20 cellular contexts compared by ENCODE assay signal in the genomic region with DNA sequence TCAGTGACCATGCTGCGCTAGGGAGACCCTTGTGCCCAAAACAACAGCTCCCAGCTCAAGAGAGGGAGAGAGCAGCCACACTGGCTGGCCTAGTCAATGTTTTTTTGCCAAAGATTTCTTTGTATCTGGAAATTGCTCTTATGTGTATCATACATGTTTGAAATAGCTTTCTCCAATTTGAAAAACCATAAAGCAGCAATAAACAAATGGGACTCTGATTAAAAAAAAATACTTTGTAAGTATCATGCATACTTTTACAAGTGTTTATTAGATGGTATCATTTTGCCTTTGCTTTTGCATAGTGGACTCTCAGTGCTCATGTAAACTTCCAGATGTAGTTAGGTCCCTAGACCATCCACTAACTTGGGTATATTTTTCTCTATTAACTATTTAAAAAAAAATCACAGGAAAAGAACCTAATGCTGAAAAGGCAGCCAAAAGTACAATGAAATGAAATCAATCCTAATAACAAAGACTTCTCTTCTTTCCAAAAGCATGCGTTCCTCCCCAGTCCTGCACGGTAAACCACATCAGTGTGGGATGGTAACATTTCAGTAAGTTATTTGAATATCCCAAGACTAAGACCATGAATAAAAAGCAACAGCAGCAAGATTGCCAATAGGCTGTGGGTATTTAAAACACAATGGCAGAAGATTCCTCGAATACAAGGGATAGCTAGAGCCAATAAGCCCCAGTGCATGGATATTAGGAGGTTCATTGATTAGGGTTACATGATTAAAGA.
"Had no signal": no experiment of that assay in that cellular context is flagged by ENCODE, and none has a peak within 500 bp of the region (broad histone marks: within the 10 kb centered on the region; RNA-seq: fewer than 3 reads in every experiment).

No MANE protein-coding gene starts in this region.

- H3K27me3 ChIP-seq: neutrophil, tibial artery had no signal

- ATAC-seq: activated CD8-positive, alpha-beta memory T cell treated with anti-CD3 and anti-CD28 coated beads, Interleukin-2, amount 10 ng/mL, durations not matched to agents 7 days and 5 days; activated T-helper 17 cell treated with anti-CD3 and anti-CD28 coated beads, Interleukin-2, amount 50 U/mL, for 72 hours; esophagus mucosa; left ventricle myocardium superior; naive thymus-derived CD8-positive, alpha-beta T cell; stimulated activated naive CD8-positive, alpha-beta T cell treated with anti-CD3 and anti-CD28 coated beads, Interleukin-15, Interleukin-2, amounts not matched to agents 100 U/mL and 50 U/mL, for 24 hours; T-cell had no signal

- H3K36me3 ChIP-seq: neutrophil, tibial artery had no signal

- H3K4me1 Mint-ChIP-seq: activated B cell treated with CpG ODN at 0.5 μM for 24 hours; activated CD4-positive, alpha-beta memory T cell treated with anti-CD3 and anti-CD28 coated beads, Interleukin-2, amount 10 ng/mL, durations not matched to agents 7 days and 5 days; activated CD8-positive, alpha-beta memory T cell treated with anti-CD3 and anti-CD28 coated beads, Interleukin-2, amount 10 ng/mL, durations not matched to agents 7 days and 5 days; activated T-helper 17 cell treated with anti-CD3 and anti-CD28 coated beads, Interleukin-2, amount 50 U/mL, for 72 hours; immature natural killer cell; naive thymus-derived CD8-positive, alpha-beta T cell; T-cell had no signal

- DNase-seq: activated B cell treated with CpG ODN at 0.5 μM for 24 hours; activated CD4-positive, alpha-beta memory T cell treated with anti-CD3 and anti-CD28 coated beads, Interleukin-2, amount 10 ng/mL, durations not matched to agents 7 days and 5 days; activated CD4-positive, alpha-beta T cell treated with anti-CD3 and anti-CD28 coated beads for 4 hours; activated CD8-positive, alpha-beta memory T cell treated with anti-CD3 and anti-CD28 coated beads, Interleukin-2, amount 10 ng/mL, durations not matched to agents 7 days and 5 days; activated naive CD4-positive, alpha-beta T cell treated with Interleukin-2 at 50 U/mL for 16 hours; activated T-cell treated with anti-CD3 and anti-CD28 coated beads, Interleukin-2, amount 50 U/mL, for 1 hour; anterior cingulate cortex; cerebellar nuclear complex; effector CD4-positive, alpha-beta T cell; immature natural killer cell; left ventricle myocardium superior; naive thymus-derived CD8-positive, alpha-beta T cell; stimulated activated CD4-positive, alpha-beta T cell treated with anti-CD3 and anti-CD28 coated beads, Interleukin-2, amount 100 ng/mL, for 24 hours; stimulated activated naive CD8-positive, alpha-beta T cell treated with anti-CD3 and anti-CD28 coated beads, Interleukin-15, Interleukin-2, amounts not matched to agents 100 U/mL and 50 U/mL, for 24 hours; substantia nigra; T-cell; tibial artery had no signal

- H3K9me3 Mint-ChIP-seq: activated B cell treated with CpG ODN at 0.5 μM for 24 hours; activated CD4-positive, alpha-beta memory T cell treated with anti-CD3 and anti-CD28 coated beads, Interleukin-2, amount 10 ng/mL, durations not matched to agents 7 days and 5 days; activated T-helper 17 cell treated with anti-CD3 and anti-CD28 coated beads, Interleukin-2, amount 50 U/mL, for 72 hours; naive thymus-derived CD8-positive, alpha-beta T cell; T-cell had no signal

- H3K36me3 Mint-ChIP-seq: activated CD8-positive, alpha-beta memory T cell treated with anti-CD3 and anti-CD28 coated beads, Interleukin-2, amount 10 ng/mL, durations not matched to agents 7 days and 5 days; immature natural killer cell; naive thymus-derived CD8-positive, alpha-beta T cell; T-cell had no signal

- H3K27ac ChIP-seq: neutrophil, tibial artery had no signal

- H3K9me3 ChIP-seq: neutrophil, tibial artery had no signal

- H3K4me3 Mint-ChIP-seq: activated B cell treated with CpG ODN at 0.5 μM for 24 hours; activated CD4-positive, alpha-beta memory T cell treated with anti-CD3 and anti-CD28 coated beads, Interleukin-2, amount 10 ng/mL, durations not matched to agents 7 days and 5 days; activated CD8-positive, alpha-beta memory T cell treated with anti-CD3 and anti-CD28 coated beads, Interleukin-2, amount 10 ng/mL, durations not matched to agents 7 days and 5 days; activated T-helper 17 cell treated with anti-CD3 and anti-CD28 coated beads, Interleukin-2, amount 50 U/mL, for 72 hours; immature natural killer cell; naive thymus-derived CD8-positive, alpha-beta T cell; T-cell had no signal

- H3K27ac Mint-ChIP-seq: activated B cell treated with CpG ODN at 0.5 μM for 24 hours; activated CD4-positive, alpha-beta memory T cell treated with anti-CD3 and anti-CD28 coated beads, Interleukin-2, amount 10 ng/mL, durations not matched to agents 7 days and 5 days; activated CD8-positive, alpha-beta memory T cell treated with anti-CD3 and anti-CD28 coated beads, Interleukin-2, amount 10 ng/mL, durations not matched to agents 7 days and 5 days; activated T-helper 17 cell treated with anti-CD3 and anti-CD28 coated beads, Interleukin-2, amount 50 U/mL, for 72 hours; immature natural killer cell; naive thymus-derived CD8-positive, alpha-beta T cell; T-cell had no signal

- H3K4me3 ChIP-seq: tibial artery had no signal
